Comparison of ENCODE assay signal across 23 cellular contexts in genomic region chr1:36303244-36303643, GRCh38. TPM values are rescaled to one million over a fixed set of nuclear protein-coding genes. Genes with fewer than 3 reads are reported as not detected.
A peak's percentile ranks its signal among the peaks of the same experiment; 100 is the strongest.
DNase-seq lines count a peak whose midpoint lies in the region; ATAC-seq and TF ChIP-seq lines count a peak whose summit lies in the region.
"Had no signal": no experiment of that assay in that cellular context is flagged by ENCODE, and none has a peak within 500 bp of the region (broad histone marks: within the 10 kb centered on the region; RNA-seq: fewer than 3 reads in every experiment).

No MANE protein-coding gene starts in this region.

- H3K36me3 Mint-ChIP-seq in activated T-cell treated with anti-CD3 and anti-CD28 coated beads, Interleukin-2, amount 50 U/mL, for 72 hours (ENCODE audit: insufficient read depth in 2 of 2): peaks cover 13 to 19% of the 10 kb centered on the region in 2 donors
- H3K36me3 Mint-ChIP-seq in dendritic cell treated with granulocyte-macrophage colony-stimulating factor and Interleukin-4, amounts not matched to agents 40 ng/mL and 50 ng/mL, for 4 days (ENCODE audit: low read depth): peaks cover 66% of the 10 kb centered on the region
- peaks cover 53% of the 10 kb centered on the region for H3K36me3 Mint-ChIP-seq in stimulated activated memory B cell treated with anti-CD40 and anti-IgM and Interleukin-4, amounts not matched to agents 10 μg/mL and 1 μg/mL and 100 μg/mL, for 72 hours

- H3K27me3 Mint-ChIP-seq in activated T-cell treated with anti-CD3 and anti-CD28 coated beads, Interleukin-2, amount 50 U/mL, for 72 hours (ENCODE audit: low read depth): no peaks in the 10 kb centered on the region
- peaks cover 9% of the 10 kb centered on the region for H3K27me3 Mint-ChIP-seq in dendritic cell treated with granulocyte-macrophage colony-stimulating factor and Interleukin-4, amounts not matched to agents 40 ng/mL and 50 ng/mL, for 4 days
- no peaks in the 10 kb centered on the region for H3K27me3 Mint-ChIP-seq in stimulated activated memory B cell treated with anti-CD40 and anti-IgM and Interleukin-4, amounts not matched to agents 10 μg/mL and 1 μg/mL and 100 μg/mL, for 72 hours
- H3K27me3 Mint-ChIP-seq: activated naive CD8-positive, alpha-beta T cell treated with anti-CD3 and anti-CD28 coated beads, Interleukin-2, amount 10 ng/mL, durations not matched to agents 7 days and 5 days had no signal

- H3K79me2 ChIP-seq in OCI-LY7 (ENCODE audit: insufficient read depth, low read depth, low read length): no peaks in the 10 kb centered on the region

- H3K4me1 Mint-ChIP-seq in activated T-cell treated with anti-CD3 and anti-CD28 coated beads, Interleukin-2, amount 50 U/mL, for 72 hours (ENCODE audit: low read depth): peaks cover 79% of the 10 kb centered on the region
- peaks cover 78% of the 10 kb centered on the region for H3K4me1 Mint-ChIP-seq in dendritic cell treated with granulocyte-macrophage colony-stimulating factor and Interleukin-4, amounts not matched to agents 40 ng/mL and 50 ng/mL, for 4 days (ENCODE audit: low read depth)
- H3K4me1 Mint-ChIP-seq in stimulated activated memory B cell treated with anti-CD40 and anti-IgM and Interleukin-4, amounts not matched to agents 10 μg/mL and 1 μg/mL and 100 μg/mL, for 72 hours: peaks cover 49% of the 10 kb centered on the region

- H3K4me3 Mint-ChIP-seq in activated T-cell treated with anti-CD3 and anti-CD28 coated beads, Interleukin-2, amount 50 U/mL, for 72 hours: peak overlapping the region in 1 of 2 donors; percentile 4
- no peak overlapping the region for H3K4me3 Mint-ChIP-seq in dendritic cell treated with granulocyte-macrophage colony-stimulating factor and Interleukin-4, amounts not matched to agents 40 ng/mL and 50 ng/mL, for 4 days
- no peak overlapping the region for H3K4me3 Mint-ChIP-seq in stimulated activated memory B cell treated with anti-CD40 and anti-IgM and Interleukin-4, amounts not matched to agents 10 μg/mL and 1 μg/mL and 100 μg/mL, for 72 hours
- H3K4me3 Mint-ChIP-seq: activated naive CD8-positive, alpha-beta T cell treated with anti-CD3 and anti-CD28 coated beads, Interleukin-2, amount 10 ng/mL, durations not matched to agents 7 days and 5 days; T-helper 2 cell treated with Interferon-gamma antibody and Interleukin-4, amounts not matched to agents 5 μg/mL and 100 μg/mL, for 36 hours had no signal

- BruUV-seq in OCI-LY7 (replicated peaks; lab: Mats Ljungman, UMichigan): no TSS peak

- H4K20me1 ChIP-seq in OCI-LY7 (ENCODE audit: insufficient read depth, low read length): no peaks in the 10 kb centered on the region

- CTCF ChIA-PET in OCI-LY7 (lab: Charles Lee; ENCODE audit: unreplicated experiment): interaction anchor here (1.3 kb wide), 1 partner anchor 10 kb away, joined by 4 read pairs; no protein-coding TSS in a partner anchor

- H3K9me3 ChIP-seq in SK-N-MC (ENCODE audit: low read depth, low read length) (no peaks in the 10 kb centered on the region), OCI-LY7 (ENCODE audit: low read length) (no peaks in the 10 kb centered on the region)
- H3K9me3 ChIP-seq: esophagus muscularis mucosa, SK-N-SH had no signal

- peaks cover 51% of the 10 kb centered on the region for H3K36me3 ChIP-seq in SK-N-MC (ENCODE audit: insufficient read depth, low read length)
- peaks cover 68% of the 10 kb centered on the region for H3K36me3 ChIP-seq in OCI-LY7 (ENCODE audit: insufficient read depth, low read length)

- no peak for ATAC-seq in activated T-cell treated with anti-CD3 and anti-CD28 coated beads, Interleukin-2, amount 50 U/mL, for 72 hours (replicated peaks in 1 of 2)
- ATAC-seq in stimulated activated memory B cell treated with anti-CD40 and anti-IgM and Interleukin-4, amounts not matched to agents 10 μg/mL and 1 μg/mL and 100 μg/mL, for 72 hours: no peak
- ATAC-seq: GM12878, HepG2 had no signal

- H3K27ac ChIP-seq in SK-N-MC (peak overlapping the region; percentile 22; the same call in 1 of the 2 replicates), OCI-LY7 (ENCODE audit: low read depth, low read length, poor library complexity, severe bottlenecking) (no peak overlapping the region)
- H3K27ac ChIP-seq: esophagus muscularis mucosa, HL-60 had no signal

- H3K27ac Mint-ChIP-seq in activated T-cell treated with anti-CD3 and anti-CD28 coated beads, Interleukin-2, amount 50 U/mL, for 72 hours: peak overlapping the region; percentile 90
- peak overlapping the region; percentile 58 for H3K27ac Mint-ChIP-seq in dendritic cell treated with granulocyte-macrophage colony-stimulating factor and Interleukin-4, amounts not matched to agents 40 ng/mL and 50 ng/mL, for 4 days
- peak overlapping the region; percentile 5 for H3K27ac Mint-ChIP-seq in stimulated activated memory B cell treated with anti-CD40 and anti-IgM and Interleukin-4, amounts not matched to agents 10 μg/mL and 1 μg/mL and 100 μg/mL, for 72 hours
- H3K27ac Mint-ChIP-seq: activated naive CD8-positive, alpha-beta T cell treated with anti-CD3 and anti-CD28 coated beads, Interleukin-2, amount 10 ng/mL, durations not matched to agents 7 days and 5 days had no signal

- intact Hi-C loops in dendritic cell treated with granulocyte-macrophage colony-stimulating factor and Interleukin-4, amounts not matched to agents 40 ng/mL and 50 ng/mL, for 4 days (cut with micrococcal nuclease): loop anchor here (5.0 kb wide), 1 partner anchor 156 kb away; the partner anchor contains the start of gene TRAPPC3
- intact Hi-C loops in OCI-LY7 (cut with micrococcal nuclease; ENCODE audit: unreplicated experiment): no loop called here

- H3K9ac ChIP-seq in SK-N-MC (ENCODE audit: insufficient read length): no peak overlapping the region
- H3K9ac ChIP-seq: SK-N-SH had no signal

- POLR2A ChIA-PET in OCI-LY7 (lab: Charles Lee): no interaction called here

- no peak overlapping the region for H3K4me2 ChIP-seq in OCI-LY7 (ENCODE audit: low read length)
- H3K4me2 ChIP-seq: SK-N-SH had no signal

- H3K9me2 ChIP-seq in OCI-LY7 (ENCODE audit: insufficient read depth, low read length): no peaks in the 10 kb centered on the region
- H3K9me2 ChIP-seq: SK-N-SH had no signal

- no peak for TF ChIP-seq CTCF in OCI-LY7 (conservative IDR thresholded peaks at IDR 0.05; ENCODE audit: low read length)

- H3K4me1 ChIP-seq in OCI-LY7 (ENCODE audit: insufficient read depth, low read length, poor library complexity, severe bottlenecking): peaks cover 19% of the 10 kb centered on the region

- no peak for DNase-seq in activated T-cell treated with anti-CD3 and anti-CD28 coated beads, Interleukin-2, amount 50 U/mL, for 72 hours
- no peak for DNase-seq in activated T-cell treated with anti-CD3 and anti-CD28 coated beads, Interleukin-2, amount 50 U/mL, for 48 hours
- DNase-seq in SK-N-MC (ENCODE audit: low read depth, low spot score) (no peak), NCI-H1930 (lab: John Stamatoyannopoulos, UW) (no peak), EL (no peak), OCI-LY7 (ENCODE audit: low spot score) (no peak)
- DNase-seq: activated CD4-positive, alpha-beta T cell treated with anti-CD3 and anti-CD28 coated beads, Interleukin-2, amount 50 U/mL, for 4 hours; activated naive CD8-positive, alpha-beta T cell treated with anti-CD3 and anti-CD28 coated beads, Interleukin-2, amount 10 ng/mL, durations not matched to agents 7 days and 5 days; effector CD8-positive, alpha-beta T cell; foreskin melanocyte; H7; mesenchymal stem cell; NCI-H1694 treated with DMSO at 0.1 percent for 48 hours; NCI-H748 treated with DMSO at 0.1 percent for 48 hours; nucleus accumbens; SK-N-SH had no signal

- no peak overlapping the region for H2AFZ ChIP-seq in OCI-LY7 (ENCODE audit: low read length)

- H3K4me3 ChIP-seq in SK-N-MC (no peak overlapping the region), OCI-LY7 (ENCODE audit: low read depth, low read length, poor library complexity, severe bottlenecking) (no peak overlapping the region)
- H3K4me3 ChIP-seq: esophagus muscularis mucosa, GM12878 had no signal

- H3K9me3 Mint-ChIP-seq in activated T-cell treated with anti-CD3 and anti-CD28 coated beads, Interleukin-2, amount 50 U/mL, for 72 hours: no peaks in the 10 kb centered on the region
- no peaks in the 10 kb centered on the region for H3K9me3 Mint-ChIP-seq in dendritic cell treated with granulocyte-macrophage colony-stimulating factor and Interleukin-4, amounts not matched to agents 40 ng/mL and 50 ng/mL, for 4 days
- H3K9me3 Mint-ChIP-seq in stimulated activated memory B cell treated with anti-CD40 and anti-IgM and Interleukin-4, amounts not matched to agents 10 μg/mL and 1 μg/mL and 100 μg/mL, for 72 hours: no peaks in the 10 kb centered on the region
- H3K9me3 Mint-ChIP-seq: activated naive CD8-positive, alpha-beta T cell treated with anti-CD3 and anti-CD28 coated beads, Interleukin-2, amount 10 ng/mL, durations not matched to agents 7 days and 5 days; T-helper 2 cell treated with Interferon-gamma antibody and Interleukin-4, amounts not matched to agents 5 μg/mL and 100 μg/mL, for 36 hours had no signal

RNA-seq across cellular contexts. Expression of gene SH3D21, which starts 2.9 kb away (rescaled TPM):
- 10 to 100 TPM in 1 of 2 donors, 1 to 10 TPM in 1; 8.1 to 16.3 TPM for total RNA-seq in activated T-cell treated with anti-CD3 and anti-CD28 coated beads, Interleukin-2, amount 50 U/mL, for 72 hours
- total RNA-seq in OCI-LY7 (2014; rRNA removed; shearing (Covaris generic)): 15.2 and 16.4 TPM in 2 replicates
- 10.6 and 16.7 TPM in 2 replicates for total RNA-seq in OCI-LY7 (2022)

RNA-seq across cellular contexts. Expression of gene EVA1B, which starts 20.2 kb away (rescaled TPM):
- 1 to 10 TPM; 8.0 to 9.4 TPM for total RNA-seq in activated T-cell treated with anti-CD3 and anti-CD28 coated beads, Interleukin-2, amount 50 U/mL, for 72 hours
- total RNA-seq in OCI-LY7 (2014; rRNA removed; shearing (Covaris generic)): 0.57 and 2.0 TPM in 2 replicates
- total RNA-seq in OCI-LY7 (2022): 0.84 and 0.96 TPM in 2 replicates

Comparison
In these comparisons a context has a peak if more than half of its experiments do, and no peak if none do; other contexts are left out.
1. H3K27ac Mint-ChIP-seq: peak in every context shown above with its lines; median percentile 90 in activated T-cell treated with anti-CD3 and anti-CD28 coated beads, Interleukin-2, amount 50 U/mL, for 72 hours; 58 in dendritic cell treated with granulocyte-macrophage colony-stimulating factor and Interleukin-4, amounts not matched to agents 40 ng/mL and 50 ng/mL, for 4 days; 5 in stimulated activated memory B cell treated with anti-CD40 and anti-IgM and Interleukin-4, amounts not matched to agents 10 μg/mL and 1 μg/mL and 100 μg/mL, for 72 hours.